Comparison of ENCODE assay signal across 9 cellular contexts in genomic region chr19:4060621-4061177, GRCh38. TPM values are rescaled to one million over a fixed set of nuclear protein-coding genes. Genes with fewer than 3 reads are reported as not detected.
DNase-seq lines count a peak whose midpoint lies in the region; ATAC-seq and TF ChIP-seq lines count a peak whose summit lies in the region.
"Had no signal": no experiment of that assay in that cellular context is flagged by ENCODE, and none has a peak within 500 bp of the region (broad histone marks: within the 10 kb centered on the region; RNA-seq: fewer than 3 reads in every experiment).

No MANE protein-coding gene starts in this region.

- H3K27me3 Mint-ChIP-seq in CD14-positive monocyte (ENCODE audit: low read depth in 3 of 3), result peaks cover 0 to 2% (median 1%) of the 10 kb centered on the region in 3 donors

- ATAC-seq in Panc1, result no peak
- ATAC-seq in GM18519 (IDR thresholded peaks at IDR 0.05; ENCODE audit: low FRiP score, unreplicated experiment), result no peak
- ATAC-seq in GM18870 (IDR thresholded peaks at IDR 0.05; ENCODE audit: unreplicated experiment), result no peak

- no peak overlapping the region for H2AFZ ChIP-seq in parathyroid adenoma

- no peaks in the 10 kb centered on the region for H3K27me3 ChIP-seq in Panc1 (ENCODE audit: control insufficient read depth, insufficient read depth, low read length)
- H3K27me3 ChIP-seq in parathyroid adenoma (ENCODE audit: control insufficient read depth, insufficient read depth, low read length), result no peaks in the 10 kb centered on the region

- H3K4me2 ChIP-seq in parathyroid adenoma (ENCODE audit: low read length), result peak overlapping the region; percentile 95

- TF ChIP-seq CTCF in CD14-positive monocyte (IDR thresholded peaks at IDR 0.05) (no peak), Panc1 (IDR thresholded peaks at IDR 0.05) (no peak), epithelial cell of esophagus (IDR thresholded peaks at IDR 0.05; ENCODE audit: insufficient read depth, low read depth, low read length, missing control alignments) (no peak), parathyroid adenoma (IDR thresholded peaks at IDR 0.05) (no peak)

- no peaks in the 10 kb centered on the region for H3K9me3 ChIP-seq in Panc1 (ENCODE audit: control insufficient read depth, insufficient read depth, low read depth, low read length)
- H3K9me3 ChIP-seq in parathyroid adenoma (ENCODE audit: control insufficient read depth, low read length), result no peaks in the 10 kb centered on the region

- H3K4me1 Mint-ChIP-seq in CD14-positive monocyte, result peaks cover 63% of the 10 kb centered on the region

- peaks cover 88% of the 10 kb centered on the region for H3K79me2 ChIP-seq in parathyroid adenoma

- H3K27ac ChIP-seq in Panc1 (ENCODE audit: low read length) (peak overlapping the region; percentile 79), parathyroid adenoma (peak overlapping the region; percentile 87)

- peak overlapping the region; percentile 93 to 100 (median 96) for H3K27ac Mint-ChIP-seq in CD14-positive monocyte

- H3K9me3 Mint-ChIP-seq in CD14-positive monocyte, result no peaks in the 10 kb centered on the region

- no peak overlapping the region for H3K9ac ChIP-seq in parathyroid adenoma

- intact Hi-C loops in CD14-positive monocyte (cut with micrococcal nuclease), result loop anchor here in 1 of 2 donors (5.0 kb wide), 1 partner anchor 53 kb away; the partner anchor contains the start of gene PIAS4
- intact Hi-C loops in Panc1 (cut with micrococcal nuclease; ENCODE audit: unreplicated experiment), result no loop called here

- no peaks in the 10 kb centered on the region; the same call in 1 of the 2 replicates for H3K36me3 ChIP-seq in Panc1 (ENCODE audit: control insufficient read depth, insufficient read depth, low read length)
- H3K36me3 ChIP-seq in parathyroid adenoma (ENCODE audit: control insufficient read depth, insufficient read depth, low read length), result no peaks in the 10 kb centered on the region

- H3K4me3 Mint-ChIP-seq in CD14-positive monocyte, result peak overlapping the region; percentile 30 to 58

- POLR2A ChIA-PET in Panc1 (lab: Charles Lee), result no interaction called here

- CTCF ChIA-PET in Panc1 (lab: Charles Lee), result no interaction called here

- DNase-seq in CD14-positive monocyte (ENCODE audit: low spot score) (no peak), Panc1 (ENCODE audit: low read depth, low spot score) (no peak), epithelial cell of esophagus (ENCODE audit: low read depth) (no peak), putamen (ENCODE audit: low spot score) (no peak), GDM1 (lab: John Stamatoyannopoulos, UW) (no peak)
- DNase-seq: GOT3 had no signal

- H3K4me3 ChIP-seq in Panc1 (ENCODE audit: low read depth in 2 of 2, low read length in 2 of 2), result peak overlapping the region; percentile 24 to 61
- H3K4me3 ChIP-seq in epithelial cell of esophagus (ENCODE audit: low read length), result peak overlapping the region; percentile 32
- peak overlapping the region; percentile 47 for H3K4me3 ChIP-seq in parathyroid adenoma (ENCODE audit: low read depth, low read length)

- in situ Hi-C loops in Panc1 (cut with HindIII; ENCODE audit: low pct_unique_long_range_greater_than_20kb, low sequenced_read_pairs), result no loop called here

- H3K36me3 Mint-ChIP-seq in CD14-positive monocyte, result peaks cover 24 to 36% of the 10 kb centered on the region in 2 donors

- peaks cover 37% of the 10 kb centered on the region for H3K4me1 ChIP-seq in Panc1 (ENCODE audit: control insufficient read depth, insufficient read depth, low read length)
- H3K4me1 ChIP-seq in parathyroid adenoma, result peaks cover 39% of the 10 kb centered on the region

- BruUV-seq in Panc1 (replicated peaks; lab: Mats Ljungman, UMichigan), result no TSS peak

RNA-seq across cellular contexts. Expression of gene ZBTB7A, which starts 6.0 kb away (rescaled TPM):
- polyA plus RNA-seq in CD14-positive monocyte, result 10 to 100 TPM; 18.0 to 20.2 TPM
- 48.0 TPM for total RNA-seq in Panc1 (2021; ENCODE audit: unreplicated experiment)
- polyA plus RNA-seq in Panc1 (2012; ENCODE audit: insufficient read length), result 42.8 TPM

RNA-seq across cellular contexts. Expression of gene PIAS4, which starts 53.2 kb away (rescaled TPM):
- 1 to 10 TPM; 2.3 to 5.9 TPM for polyA plus RNA-seq in CD14-positive monocyte
- 36.7 TPM for total RNA-seq in Panc1 (2021; ENCODE audit: unreplicated experiment)
- polyA plus RNA-seq in Panc1 (2012; ENCODE audit: insufficient read length), result 31.6 TPM
